In genomic region chr6:32700391-32701040, GRCh38 we compare ENCODE assay signal across 8 cellular contexts. TPM values are rescaled to one million over a fixed set of nuclear protein-coding genes. Genes with fewer than 3 reads are reported as not detected.
A peak's percentile ranks its signal among the peaks of the same experiment; 100 is the strongest.
DNase-seq lines count a peak whose midpoint lies in the region; ATAC-seq, FAIRE-seq and TF ChIP-seq lines count a peak whose summit lies in the region.

No MANE protein-coding gene starts in this region.

- TF ChIP-seq CTCF in endothelial cell (IDR thresholded peaks at IDR 0.05; ENCODE audit: unreplicated experiment) = peak; percentile 35

- no CpG with 5 or more reads among the region's 6 CpGs for WGBS in mesendoderm (ENCODE audit: extremely low coverage, insufficient coverage, low lambda C conversion rate)

- H3K23ac ChIP-seq in mesendoderm (ENCODE audit: low read length) = no peak overlapping the region

- H3K79me1 ChIP-seq in mesendoderm (ENCODE audit: low read length) = no peaks in the 10 kb centered on the region

- no peak overlapping the region for H3K9ac ChIP-seq in mesendoderm (ENCODE audit: low read length)

- no peak overlapping the region for H2BK5ac ChIP-seq in mesendoderm (ENCODE audit: low read length)

- H4K5ac ChIP-seq in mesendoderm (ENCODE audit: low read length) = no peak overlapping the region

- no peaks in the 10 kb centered on the region for H3K9me3 ChIP-seq in T-helper 17 cell (ENCODE audit: control insufficient read depth, low read length, poor library complexity, severe bottlenecking)

- no peak for FAIRE-seq in urothelium cell line (lab: Jason Lieb, UNC)

- peak; percentile 52 for ATAC-seq in T-helper 17 cell
- ATAC-seq in HG03135 (IDR thresholded peaks at IDR 0.05; ENCODE audit: unreplicated experiment) = no peak

- H3K4me1 Mint-ChIP-seq in T-helper 17 cell (peaks cover 10% of the 10 kb centered on the region), endothelial cell (ENCODE audit: unreplicated experiment) (peaks cover 22% of the 10 kb centered on the region)

- H3K27ac Mint-ChIP-seq in T-helper 17 cell (no peak overlapping the region), endothelial cell (ENCODE audit: unreplicated experiment) (peak overlapping the region; percentile 21)

- no peak overlapping the region for H3K18ac ChIP-seq in mesendoderm (ENCODE audit: low read length)

- DNase-seq in activated naive CD4-positive, alpha-beta T cell treated with Interleukin-2 at 50 U/mL for 16 hours = peak; percentile 5
- no peak for DNase-seq in activated naive CD4-positive, alpha-beta T cell (lab: John Stamatoyannopoulos, UW)
- peak; percentile 38 for DNase-seq in MV-4-11 (lab: John Stamatoyannopoulos, UW)
- no peak for DNase-seq in T-helper 17 cell
- peak; percentile 52 for DNase-seq in endothelial cell (ENCODE audit: low spot score)
- peak; percentile 81 for DNase-seq in mesendoderm
- peak; percentile 31 for DNase-seq in urothelium cell line (ENCODE audit: low spot score)

- no peaks in the 10 kb centered on the region for H3K36me3 Mint-ChIP-seq in T-helper 17 cell (ENCODE audit: low read depth)
- no peaks in the 10 kb centered on the region for H3K36me3 Mint-ChIP-seq in endothelial cell (ENCODE audit: low read depth, unreplicated experiment)

- H3K4me3 Mint-ChIP-seq in T-helper 17 cell = no peak overlapping the region
- H3K4me3 Mint-ChIP-seq in endothelial cell (ENCODE audit: unreplicated experiment) = peak overlapping the region; percentile 11

- no peaks in the 10 kb centered on the region for H3K27me3 ChIP-seq in mesendoderm (ENCODE audit: insufficient read depth, low read length, poor library complexity)

- no peak overlapping the region for H2BK15ac ChIP-seq in mesendoderm (replicated peaks; ENCODE audit: low read depth)

- no peak overlapping the region for H3K4ac ChIP-seq in mesendoderm (ENCODE audit: low read depth, low read length)

- no peaks in the 10 kb centered on the region for H3K4me1 ChIP-seq in mesendoderm (ENCODE audit: control insufficient read depth, low read depth, low read length)

- H4K8ac ChIP-seq in mesendoderm (ENCODE audit: low read depth, low read length) = no peak overlapping the region

- no peaks in the 10 kb centered on the region for H3K9me3 Mint-ChIP-seq in endothelial cell (ENCODE audit: unreplicated experiment)

- no peaks in the 10 kb centered on the region for H3K36me3 ChIP-seq in mesendoderm (ENCODE audit: control insufficient read depth, insufficient read depth, low read length)

- no peak overlapping the region for H3K27ac ChIP-seq in mesendoderm (ENCODE audit: low read depth, low read length)

- no peak overlapping the region for H2BK120ac ChIP-seq in mesendoderm (ENCODE audit: low read depth, low read length)

- H3K4me3 ChIP-seq in mesendoderm (ENCODE audit: low read length) = no peak overlapping the region

- no peak overlapping the region for H3K4me2 ChIP-seq in mesendoderm (ENCODE audit: low read length)

- H2AK5ac ChIP-seq in mesendoderm (ENCODE audit: low read length) = no peak overlapping the region

- no peaks in the 10 kb centered on the region for H3K79me2 ChIP-seq in mesendoderm (ENCODE audit: control insufficient read depth, insufficient read depth, low read length)

- H3K27me3 Mint-ChIP-seq in T-helper 17 cell = peaks cover 61% of the 10 kb centered on the region
- H3K27me3 Mint-ChIP-seq in endothelial cell (ENCODE audit: unreplicated experiment) = no peaks in the 10 kb centered on the region

- no peak overlapping the region for H3K56ac ChIP-seq in mesendoderm (ENCODE audit: low read length)

RNA-seq across cellular contexts. Expression of gene HLA-DQB1, which starts 34.1 kb away (rescaled TPM):
- 10 to 100 TPM; 15.7 to 16.2 TPM for total RNA-seq in T-helper 17 cell
- total RNA-seq in endothelial cell (ENCODE audit: unreplicated experiment) = 22.0 TPM
- polyA plus RNA-seq in mesendoderm (2013, experiment 1 of 2) = 0.66 TPM
- polyA plus RNA-seq in mesendoderm (2013, experiment 2 of 2) = 0.63 TPM

RNA-seq across cellular contexts. Expression of gene HLA-DQA2, which starts 40.7 kb away (rescaled TPM):
- total RNA-seq in T-helper 17 cell (1 to 10 TPM in 1 of 2 donors, under 1 TPM in 1; 0.70 to 3.4 TPM), endothelial cell (ENCODE audit: unreplicated experiment) (not detected)
- polyA plus RNA-seq in mesendoderm (2013, experiment 1 of 2) = not detected
- 0.03 TPM for polyA plus RNA-seq in mesendoderm (2013, experiment 2 of 2)

Comparison
In these comparisons a context has a peak if more than half of its experiments do, and no peak if none do; other contexts are left out.
1. DNase-seq: peak in activated naive CD4-positive, alpha-beta T cell treated with Interleukin-2 at 50 U/mL for 16 hours (single experiment), MV-4-11 (single experiment), endothelial cell (single experiment), mesendoderm (single experiment) and urothelium cell line (single experiment); none in activated naive CD4-positive, alpha-beta T cell (0 of 4) and T-helper 17 cell (0 of 3).